ENCODE assay signal across 18 cellular contexts in the genomic region with DNA sequence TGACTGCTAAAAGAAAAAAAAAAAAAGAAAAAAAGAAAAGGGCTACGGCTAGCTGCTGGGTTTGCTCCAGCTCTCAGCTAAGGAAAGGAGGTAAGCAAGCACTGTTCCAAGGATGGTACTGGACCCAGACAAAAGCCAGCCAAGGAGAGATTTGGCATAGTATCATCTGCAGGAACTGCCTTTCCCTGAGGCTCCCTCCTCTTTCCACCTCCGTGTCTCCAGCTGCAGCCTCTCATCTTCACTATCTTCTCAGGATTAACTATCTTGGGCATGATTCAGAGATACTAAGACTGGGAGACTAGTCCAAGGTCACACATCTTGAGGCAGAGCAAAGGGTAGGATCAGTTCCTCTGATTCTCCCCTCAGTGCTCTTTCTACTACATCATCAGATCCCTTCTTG. TPM values are rescaled to one million over a fixed set of nuclear protein-coding genes. Genes with fewer than 3 reads are reported as not detected.
A peak's percentile ranks its signal among the peaks of the same experiment; 100 is the strongest.
DNase-seq lines count a peak whose midpoint lies in the region; ATAC-seq and TF ChIP-seq lines count a peak whose summit lies in the region.
"Had no signal": no experiment of that assay in that cellular context is flagged by ENCODE, and none has a peak within 500 bp of the region (broad histone marks: within the 10 kb centered on the region; RNA-seq: fewer than 3 reads in every experiment).

No MANE protein-coding gene starts in this region.

- no peaks in the 10 kb centered on the region for H4K20me1 ChIP-seq in hepatocyte (ENCODE audit: insufficient read depth, poor library complexity, severe bottlenecking)
- H4K20me1 ChIP-seq in PC-3 (ENCODE audit: low read length) = no peaks in the 10 kb centered on the region

- H3K4me3 ChIP-seq in hepatocyte (no peak overlapping the region), stomach (peak overlapping the region in 2 of 4 donors; percentile 18 to 26), PC-3 (ENCODE audit: low read length) (no peak overlapping the region)
- H3K4me3 ChIP-seq: prostate gland, thyroid gland had no signal

- H3K79me2 ChIP-seq in hepatocyte (peaks cover 82% of the 10 kb centered on the region), PC-3 (ENCODE audit: low read length) (peaks cover 87% of the 10 kb centered on the region)

- no peaks in the 10 kb centered on the region for H3F3A ChIP-seq in PC-3 (ENCODE audit: low read length, unreplicated experiment)

- H3K9me3 ChIP-seq in hepatocyte (ENCODE audit: low read depth) (no peaks in the 10 kb centered on the region), stomach (no peaks in the 10 kb centered on the region), PC-3 (ENCODE audit: low read length) (no peaks in the 10 kb centered on the region)
- H3K9me3 ChIP-seq: prostate gland, thyroid gland had no signal

- H2AFZ ChIP-seq in hepatocyte = no peak overlapping the region
- no peak overlapping the region for H2AFZ ChIP-seq in PC-3 (ENCODE audit: low read length)

- H3K36me3 ChIP-seq in hepatocyte (replicated peaks; ENCODE audit: insufficient read depth, low read depth) = no peaks in the 10 kb centered on the region
- H3K36me3 ChIP-seq in stomach = no peaks in the 10 kb centered on the region
- H3K36me3 ChIP-seq in PC-3 (ENCODE audit: low read depth, low read length) = no peaks in the 10 kb centered on the region
- H3K36me3 ChIP-seq: prostate gland, thyroid gland had no signal

- no peak for TF ChIP-seq POLR2A in stomach (IDR thresholded peaks at IDR 0.05)

- no peak for TF ChIP-seq EP300 in stomach (IDR thresholded peaks at IDR 0.05)

- CTCF ChIA-PET in PC-3 (lab: Charles Lee) = no interaction called here

- H3K27me3 ChIP-seq in hepatocyte = no peaks in the 10 kb centered on the region
- peaks cover 0 to under 1% (median 0%) of the 10 kb centered on the region in 3 donors for H3K27me3 ChIP-seq in stomach
- no peaks in the 10 kb centered on the region for H3K27me3 ChIP-seq in PC-3 (ENCODE audit: low read length)
- H3K27me3 ChIP-seq: thyroid gland had no signal

- TF ChIP-seq CTCF in hepatocyte (IDR thresholded peaks at IDR 0.05; ENCODE audit: poor library complexity) = no peak
- no peak for TF ChIP-seq CTCF in stomach (IDR thresholded peaks at IDR 0.05)
- TF ChIP-seq CTCF in PC-3 (conservative IDR thresholded peaks at IDR 0.05; ENCODE audit: low read depth, low read length) = no peak

- POLR2A ChIA-PET in PC-3 (lab: Charles Lee; ENCODE audit: unreplicated experiment) = no interaction called here

- no peak for ATAC-seq in GM18907 (IDR thresholded peaks at IDR 0.05; ENCODE audit: unreplicated experiment)
- no peak for ATAC-seq in PC-3
- ATAC-seq: naive thymus-derived CD4-positive, alpha-beta T cell had no signal

- BruUV-seq in PC-3 (replicated peaks; lab: Mats Ljungman, UMichigan) = no TSS peak

- intact Hi-C loops in stomach (cut with DNase I; ENCODE audit: low total_unique reads) = no loop called here
- intact Hi-C loops in PC-3 (cut with micrococcal nuclease) = loop anchor here (10.0 kb wide), 1 partner anchor 351 kb away; no protein-coding TSS in a partner anchor

- H3K9ac ChIP-seq in PC-3 (ENCODE audit: low read length) = no peak overlapping the region

- peaks cover 18% of the 10 kb centered on the region for H3K4me1 ChIP-seq in hepatocyte (ENCODE audit: insufficient read depth)
- peaks cover 31 to 89% (median 63%) of the 10 kb centered on the region in 4 donors for H3K4me1 ChIP-seq in stomach
- H3K4me1 ChIP-seq in PC-3 (ENCODE audit: insufficient read depth, low read length) = peaks cover 43% of the 10 kb centered on the region
- H3K4me1 ChIP-seq: prostate gland, thyroid gland had no signal

- 32% methylated on average over 2 of the region's 2 CpGs for WGBS in hepatocyte (ENCODE audit: low lambda C conversion rate, missing lambda C conversion rate)
- 17 to 33% (median 20%) methylated on average over 2 of the region's 2 CpGs for WGBS in stomach, 5 donors

- peak overlapping the region; percentile 58 for H3K4me2 ChIP-seq in hepatocyte
- no peak overlapping the region for H3K4me2 ChIP-seq in PC-3 (ENCODE audit: low read length)

- peak overlapping the region; percentile 57 for H3K27ac ChIP-seq in angular gyrus (ENCODE audit: low read depth, low read length)
- no peak overlapping the region for H3K27ac ChIP-seq in hepatocyte
- H3K27ac ChIP-seq in stomach = peak overlapping the region in 4 of 5 donors; percentile 26 to 88 (median 46)
- H3K27ac ChIP-seq in PC-3 (ENCODE audit: low read length) = no peak overlapping the region
- H3K27ac ChIP-seq: thyroid gland had no signal

- DNase-seq in EH (ENCODE audit: low read depth) (peak; percentile 57), hepatocyte (ENCODE audit: low spot score) (no peak), stomach (no peak), NCI-H226 (no peak), SKM-1 treated with dmso at 0.1 percent for 144 hours (lab: John Stamatoyannopoulos, UW; ENCODE audit: unreplicated experiment) (no peak), PC-3 (no peak)
- DNase-seq: activated CD4-positive, alpha-beta T cell treated with anti-CD3 and anti-CD28 coated beads for 4 hours; activated naive CD8-positive, alpha-beta T cell treated with anti-CD3 and anti-CD28 coated beads for 36 hours; hippocampal formation; naive thymus-derived CD4-positive, alpha-beta T cell; NCI-H1092 treated with DMSO at 0.1 percent for 48 hours; SIG-M5; T-helper 9 cell; thyroid gland had no signal

- H3K9me2 ChIP-seq in hepatocyte (replicated peaks; ENCODE audit: insufficient read depth) (no peaks in the 10 kb centered on the region), PC-3 (replicated peaks; ENCODE audit: low read length) (no peaks in the 10 kb centered on the region)

RNA-seq across cellular contexts. Expression of a gene that starts 6.0 kb away (rescaled TPM):
- total RNA-seq in hepatocyte (28.6 and 30.4 TPM in 2 replicates), stomach (10 to 100 TPM in 4 of 5 donors, 1 to 10 TPM in 1; 4.6 to 62.4 (median 49.0) TPM), PC-3 (2014; rRNA removed) (8.4 and 14.9 TPM in 2 replicates)
- polyA plus RNA-seq in hepatocyte (3.1 and 4.3 TPM in 2 replicates), stomach (10 to 100 TPM; 10.8 to 15.5 (median 12.8) TPM)
- polyA plus RNA-seq: IgD-negative memory B cell; naive thymus-derived CD4-positive, alpha-beta T cell had no signal

Comparison
In these comparisons a context has a peak if more than half of its experiments do, and no peak if none do; other contexts are left out.
1. H3K27ac ChIP-seq: peak in angular gyrus (single experiment) and stomach (4 of 5); none in hepatocyte (single experiment) and PC-3 (single experiment).